Comparison of ENCODE assay signal across 33 cellular contexts in genomic region chr7:86280150-86280549, GRCh38.
A peak's percentile ranks its signal among the peaks of the same experiment; 100 is the strongest.
DNase-seq lines count a peak whose midpoint lies in the region; ATAC-seq, FAIRE-seq and TF ChIP-seq lines count a peak whose summit lies in the region.
"Had no signal": no experiment of that assay in that cellular context is flagged by ENCODE, and none has a peak within 500 bp of the region (broad histone marks: within the 10 kb centered on the region; RNA-seq: fewer than 3 reads in every experiment).

No MANE protein-coding gene starts in this region.

- TF ChIP-seq EP300 in HepG2 (IDR thresholded peaks at IDR 0.05; ENCODE audit: low read depth in 2 of 2, low read length in 2 of 2) (no peak), HepG2 (CRISPR knock-in tag; IDR thresholded peaks at IDR 0.05; ENCODE audit: borderline replicate concordance) (no peak), K562 (IDR thresholded peaks at IDR 0.05; ENCODE audit: low read length) (no peak)

- CTCF ChIA-PET in HepG2 (lab: Yijun Ruan, JAX; ENCODE audit: low intra/inter-chr PET ratio, low total read pairs) (no interaction called here), K562 (lab: Yijun Ruan, JAX; ENCODE audit: low intra/inter-chr PET ratio) (no interaction called here)

- POLR2A ChIA-PET in HepG2 (lab: Yijun Ruan, JAX) (no interaction called here), K562 (lab: Yijun Ruan, JAX) (no interaction called here)

- H3K4me1 ChIP-seq in HepG2 (ENCODE audit: insufficient read depth, low read length) (no peaks in the 10 kb centered on the region), right lobe of liver (no peaks in the 10 kb centered on the region), K562 (replicated peaks in 1 of 2; ENCODE audit: control insufficient read depth in 2 of 2, insufficient read depth in 2 of 2, low read length in 2 of 2) (no peaks in the 10 kb centered on the region), kidney (ENCODE audit: control insufficient read depth in 1 of 2, insufficient read depth in 1 of 2, low read depth in 1 of 2, low read length in 2 of 2) (no peaks in the 10 kb centered on the region)
- H3K4me1 ChIP-seq: A549; BE2C; BLaER1; BLaER1 treated with 17β-estradiol and CSF1 and Interleukin-3, amounts not matched to agents 10 nM and 100 nM; Caco-2 had no signal

- H3K9me3 ChIP-seq in HepG2 (ENCODE audit: low read length): no peaks in the 10 kb centered on the region
- H3K9me3 ChIP-seq in right lobe of liver: peaks cover 0 to 2% (median 0%) of the 10 kb centered on the region in 4 donors
- no peaks in the 10 kb centered on the region; the same call in none of the 2 replicates for H3K9me3 ChIP-seq in K562 (replicated peaks; ENCODE audit: control insufficient read depth, insufficient read depth, low read depth, low read length)
- no peaks in the 10 kb centered on the region for H3K9me3 ChIP-seq in kidney (ENCODE audit: control insufficient read depth in 1 of 2, low read length in 2 of 2)
- H3K9me3 ChIP-seq: BE2C, BLaER1, Caco-2 had no signal

- H3K9me1 ChIP-seq in K562 (ENCODE audit: control insufficient read depth, insufficient read depth, low read length): no peaks in the 10 kb centered on the region

- H3K9ac ChIP-seq in HepG2 (ENCODE audit: insufficient read depth, low read depth, low read length): no peak overlapping the region
- H3K9ac ChIP-seq in K562 (ENCODE audit: insufficient read depth in 1 of 2, low read depth in 2 of 2, low read length in 2 of 2): no peak overlapping the region
- H3K9ac ChIP-seq in kidney (ENCODE audit: low read length in 2 of 2): no peak overlapping the region
- H3K9ac ChIP-seq: BLaER1; BLaER1 treated with 17β-estradiol and CSF1 and Interleukin-3, amounts not matched to agents 10 nM and 100 nM had no signal

- H3K27me3 ChIP-seq in HepG2 (ENCODE audit: control insufficient read depth in 1 of 2, insufficient read depth in 2 of 2, low read length in 2 of 2) (no peaks in the 10 kb centered on the region), right lobe of liver (no peaks in the 10 kb centered on the region), K562 (ENCODE audit: control insufficient read depth in 2 of 2, insufficient read depth in 2 of 2, low read length in 2 of 2) (no peaks in the 10 kb centered on the region)
- H3K27me3 ChIP-seq: BE2C; BLaER1; BLaER1 treated with 17β-estradiol and CSF1 and Interleukin-3, amounts not matched to agents 10 nM and 100 nM had no signal

- H3K36me3 ChIP-seq in HepG2 (replicated peaks in 1 of 2; ENCODE audit: control insufficient read depth in 1 of 2, insufficient read depth in 2 of 2, low read length in 2 of 2) (no peaks in the 10 kb centered on the region), right lobe of liver (no peaks in the 10 kb centered on the region), K562 (ENCODE audit: control insufficient read depth, insufficient read depth, low read length) (no peaks in the 10 kb centered on the region), kidney (ENCODE audit: control insufficient read depth in 1 of 2, insufficient read depth in 2 of 2, low read length in 2 of 2) (no peaks in the 10 kb centered on the region)
- H3K36me3 ChIP-seq: BE2C; BLaER1; BLaER1 treated with 17β-estradiol and CSF1 and Interleukin-3, amounts not matched to agents 10 nM and 100 nM had no signal

- H2AFZ ChIP-seq in HepG2 (ENCODE audit: low read length): no peak overlapping the region
- H2AFZ ChIP-seq in K562 (ENCODE audit: low read depth, low read length): no peak overlapping the region

- in situ Hi-C loops in HepG2 (cut with HindIII; ENCODE audit: extremely low pct_ligation_motif_present, low pct_unique_long_range_greater_than_20kb): no loop called here
- in situ Hi-C loops in K562 (cut with MboI): no loop called here

- no peak overlapping the region for H3K27ac ChIP-seq in HepG2 (ENCODE audit: extremely low read length, insufficient read depth, low read length)
- H3K27ac ChIP-seq in right lobe of liver: no peak overlapping the region
- H3K27ac ChIP-seq in K562 (ENCODE audit: extremely low read depth, low read depth, low read length): no peak overlapping the region
- H3K27ac ChIP-seq in kidney (ENCODE audit: low read depth in 2 of 2, low read length in 2 of 2): no peak overlapping the region
- H3K27ac ChIP-seq: 22Rv1; A549; BLaER1; BLaER1 treated with 17β-estradiol and CSF1 and Interleukin-3, amounts not matched to agents 10 nM and 100 nM; C4-2B had no signal

- no peak for TF ChIP-seq RAD21 in HepG2 (CRISPR knock-in tag; IDR thresholded peaks at IDR 0.05)
- TF ChIP-seq RAD21 in K562 (CRISPR knock-in tag; conservative IDR thresholded peaks at IDR 0.05 in 1 of 2, IDR thresholded peaks at IDR 0.05 in 1 of 2): no peak

- ATAC-seq in HepG2 (no peak), right lobe of liver (no peak), K562 (no peak)
- ATAC-seq: A549; CD8-positive, alpha-beta T cell had no signal

- intact Hi-C loops in HepG2 (cut with micrococcal nuclease; ENCODE audit: unreplicated experiment): no loop called here
- intact Hi-C loops in right lobe of liver (cut with DNase I): no loop called here
- intact Hi-C loops in K562 (cut with micrococcal nuclease): no loop called here
- intact Hi-C loops in kidney (cut with DNase I): no loop called here

- H3K79me2 ChIP-seq in HepG2 (ENCODE audit: insufficient read depth, low read length): no peaks in the 10 kb centered on the region
- H3K79me2 ChIP-seq in K562 (ENCODE audit: control insufficient read depth, insufficient read depth, low read length): no peaks in the 10 kb centered on the region

- no peak overlapping the region for H3K4me2 ChIP-seq in HepG2 (ENCODE audit: low read depth, low read length)
- H3K4me2 ChIP-seq in K562 (ENCODE audit: insufficient read depth, low read length): no peak overlapping the region
- H3K4me2 ChIP-seq: A549; BLaER1; BLaER1 treated with 17β-estradiol and CSF1 and Interleukin-3, amounts not matched to agents 10 nM and 100 nM had no signal

- DNase-seq in HepG2 (ENCODE audit: low spot score): no peak
- no peak for DNase-seq in right lobe of liver
- no peak for DNase-seq in K562 (ENCODE audit: extremely low read depth in 1 of 4, low spot score in 3 of 4)
- no peak for DNase-seq in kidney
- DNase-seq in HK-2 (ENCODE audit: unreplicated experiment): no peak
- DNase-seq in activated CD8-positive, alpha-beta memory T cell treated with anti-CD3 and anti-CD28 coated beads, Interleukin-2, amount 50 U/mL, for 48 hours: no peak
- DNase-seq: 8988T; ACHN; AML-193; BE2C; C1 segment of cervical spinal cord; Caco-2; Calu3; CD4-positive, alpha-beta memory T cell; CD4-positive, alpha-beta T cell; CD4-positive, CD25-positive, alpha-beta regulatory T cell; CD8-positive, alpha-beta memory T cell; CD8-positive, alpha-beta T cell; COR-L47; DMS 273 treated with DMSO at 0.1 percent for 48 hours; DMS153; DMS53; DMS79; DMS79 treated with DMSO at 0.1 percent for 48 hours; DND-41; EL had no signal

- H3K4me3 ChIP-seq in HepG2 (replicated peaks in 1 of 3; ENCODE audit: insufficient read depth in 1 of 3, low read depth in 2 of 3, low read length in 3 of 3): no peak overlapping the region
- H3K4me3 ChIP-seq in right lobe of liver: no peak overlapping the region
- no peak overlapping the region for H3K4me3 ChIP-seq in K562
- H3K4me3 ChIP-seq in kidney (ENCODE audit: low read length in 2 of 2): no peak overlapping the region
- H3K4me3 ChIP-seq: A549; BLaER1; BLaER1 treated with 17β-estradiol and CSF1 and Interleukin-3, amounts not matched to agents 10 nM and 100 nM had no signal

- H4K20me1 ChIP-seq in HepG2 (ENCODE audit: insufficient read depth, low read length): no peaks in the 10 kb centered on the region
- H4K20me1 ChIP-seq in K562 (replicated peaks; ENCODE audit: control insufficient read depth, insufficient read depth, low read length): no peaks in the 10 kb centered on the region
- H4K20me1 ChIP-seq: BLaER1; BLaER1 treated with 17β-estradiol and CSF1 and Interleukin-3, amounts not matched to agents 10 nM and 100 nM had no signal

- BruUV-seq in HepG2 (replicated peaks; lab: Mats Ljungman, UMichigan) (no TSS peak), K562 (replicated peaks; lab: Mats Ljungman, UMichigan) (no TSS peak)

- no peak for TF ChIP-seq POLR2A in HepG2 (IDR thresholded peaks at IDR 0.05; ENCODE audit: insufficient read depth in 1 of 2, low read depth in 2 of 2, low read length in 2 of 2)
- TF ChIP-seq POLR2A in right lobe of liver (IDR thresholded peaks at IDR 0.05): no peak
- TF ChIP-seq POLR2A in K562 (conservative IDR thresholded peaks at IDR 0.05): no peak

- TF ChIP-seq CTCF in HepG2 (CRISPR knock-in tag; IDR thresholded peaks at IDR 0.05): no peak
- no peak for TF ChIP-seq CTCF in right lobe of liver (IDR thresholded peaks at IDR 0.05)
- TF ChIP-seq CTCF in K562 (IDR thresholded peaks at IDR 0.05 in 2 of 3, conservative IDR thresholded peaks at IDR 0.05 in 1 of 3; ENCODE audit: insufficient read depth in 2 of 3, low read depth in 1 of 3, low read length in 3 of 3): no peak
- no peak for TF ChIP-seq CTCF in kidney (IDR thresholded peaks at IDR 0.05; ENCODE audit: borderline replicate concordance, extremely low read depth, insufficient read depth)

- FAIRE-seq in HepG2 (lab: Jason Lieb, UNC) (no peak), K562 (lab: Jason Lieb, UNC) (no peak), kidney (lab: Jason Lieb, UNC) (peak; percentile 61)
- FAIRE-seq: A204.1, A549, D721Med had no signal

TF ChIP-seq in HepG2, 621 proteins besides CTCF, POLR2A, EP300 and RAD21 (continues in another document):
- TF ChIP-seq ZBTB14 (CRISPR knock-in tag; IDR thresholded peaks at IDR 0.05): no peak
- TF ChIP-seq MAFK (conservative IDR thresholded peaks at IDR 0.05 in 1 of 2, IDR thresholded peaks at IDR 0.05 in 1 of 2; ENCODE audit: low read length in 2 of 2): peak; percentile 53 to 59; a peak in 3 of 4 replicates

TF ChIP-seq in K562, 482 proteins besides CTCF, POLR2A, EP300 and RAD21 (continues in another document):
- TF ChIP-seq SIX5 (IDR thresholded peaks at IDR 0.05; ENCODE audit: borderline replicate concordance in 1 of 2, insufficient read depth in 1 of 2, low read depth in 1 of 2, low read length in 2 of 2) (no peak), CHD1 (IDR thresholded peaks at IDR 0.05; ENCODE audit: low read length) (no peak), SPI1 (IDR thresholded peaks at IDR 0.05; ENCODE audit: borderline replicate concordance, low read depth, low read length) (no peak), RNF2 (IDR thresholded peaks at IDR 0.05) (no peak), C11orf30 (IDR thresholded peaks at IDR 0.05; ENCODE audit: low read depth) (peak; percentile 19; the same call in 1 of the 2 replicates), TOE1 (IDR thresholded peaks at IDR 0.05; ENCODE audit: borderline replicate concordance) (no peak), TOE1 (CRISPR knock-in tag; IDR thresholded peaks at IDR 0.05; ENCODE audit: borderline replicate concordance, low read depth) (no peak), ETV6 (IDR thresholded peaks at IDR 0.05; ENCODE audit: borderline replicate concordance in 1 of 2, low read depth in 2 of 2, low read length in 1 of 2) (no peak), ETV6 (CRISPR knock-in tag; IDR thresholded peaks at IDR 0.05; ENCODE audit: borderline replicate concordance) (no peak), SREBF1 (IDR thresholded peaks at IDR 0.05; ENCODE audit: borderline replicate concordance, low read depth, low read length) (no peak)

Comparison
In these comparisons a context has a peak if more than half of its experiments do, and no peak if none do; other contexts are left out.
1. Of the 241 proteins assayed by ChIP-seq in both HepG2 and K562: peak only in HepG2: MAFF and MAFK; only in K562: MAFG; in both: none; in neither: 238.